ENCODE assay signal across 1 cellular context in the genomic region with DNA sequence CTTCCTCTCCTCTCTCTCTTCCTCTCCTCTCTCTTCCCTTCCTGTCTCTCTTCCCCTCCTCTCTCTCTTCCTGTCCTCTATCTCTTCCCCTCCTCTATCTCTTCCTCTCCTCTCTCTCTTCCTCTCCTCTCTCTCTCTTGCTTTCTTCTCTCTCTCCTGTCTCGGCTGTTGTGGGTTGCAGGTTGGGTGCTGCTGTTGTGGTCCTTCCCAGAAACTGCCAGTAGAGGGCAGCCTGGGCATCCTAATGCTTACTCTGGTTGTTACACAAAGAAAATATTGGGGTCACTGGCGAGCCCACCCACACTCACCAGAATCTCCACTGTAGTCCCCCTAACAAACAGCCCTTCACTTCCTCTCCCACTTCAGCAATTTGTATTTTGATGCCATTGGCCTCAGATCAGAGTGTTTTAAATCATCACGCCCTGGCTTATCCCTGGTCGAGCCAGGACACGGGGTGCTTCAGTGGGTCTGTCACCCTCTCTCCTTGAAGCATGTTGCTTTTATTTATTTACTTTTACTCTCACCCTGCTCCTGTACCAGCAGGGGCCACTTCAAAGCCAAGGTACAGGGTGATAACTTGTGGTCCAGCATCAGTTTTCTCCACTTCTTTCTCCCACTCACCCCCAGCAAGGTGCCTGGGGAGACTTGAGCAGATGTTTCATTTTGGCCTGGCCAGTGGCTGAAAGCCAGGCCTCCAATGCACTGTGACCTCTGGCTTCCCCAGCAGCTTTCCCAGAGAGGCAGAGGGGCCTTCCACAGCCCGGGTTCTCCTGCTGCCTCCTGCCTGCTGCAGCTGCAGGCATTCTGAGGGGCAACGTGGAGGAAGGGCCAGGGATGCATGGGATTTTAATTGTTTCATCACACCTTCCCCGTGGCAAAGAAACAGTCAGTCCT.
TF ChIP-seq lines count a peak whose summit lies in the region.

No MANE protein-coding gene starts in this region.

TF ChIP-seq in K562, 482 proteins besides CTCF, POLR2A, EP300 and RAD21 (continued from another document and continues in another):
- TF ChIP-seq, protein P1, sequence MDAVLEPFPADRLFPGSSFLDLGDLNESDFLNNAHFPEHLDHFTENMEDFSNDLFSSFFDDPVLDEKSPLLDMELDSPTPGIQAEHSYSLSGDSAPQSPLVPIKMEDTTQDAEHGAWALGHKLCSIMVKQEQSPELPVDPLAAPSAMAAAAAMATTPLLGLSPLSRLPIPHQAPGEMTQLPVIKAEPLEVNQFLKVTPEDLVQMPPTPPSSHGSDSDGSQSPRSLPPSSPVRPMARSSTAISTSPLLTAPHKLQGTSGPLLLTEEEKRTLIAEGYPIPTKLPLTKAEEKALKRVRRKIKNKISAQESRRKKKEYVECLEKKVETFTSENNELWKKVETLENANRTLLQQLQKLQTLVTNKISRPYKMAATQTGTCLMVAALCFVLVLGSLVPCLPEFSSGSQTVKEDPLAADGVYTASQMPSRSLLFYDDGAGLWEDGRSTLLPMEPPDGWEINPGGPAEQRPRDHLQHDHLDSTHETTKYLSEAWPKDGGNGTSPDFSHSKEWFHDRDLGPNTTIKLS (IDR thresholded peaks at IDR 0.05; ENCODE audit: borderline replicate concordance, low read depth), result no peak
- TF ChIP-seq NCOA4 (IDR thresholded peaks at IDR 0.05; ENCODE audit: partially characterized antibody), result peak; percentile 35
- 0 out of 2 replicates have a peak, but pooled peaks have one; percentile 16 for TF ChIP-seq HCFC1 (IDR thresholded peaks at IDR 0.05; ENCODE audit: low read depth, low read length)
- TF ChIP-seq BCOR (IDR thresholded peaks at IDR 0.05), result peak; percentile 40; the same call in 1 of the 2 replicates
- TF ChIP-seq PCBP2 (IDR thresholded peaks at IDR 0.05; ENCODE audit: low read depth, low read length, poor library complexity, severe bottlenecking), result no peak
- TF ChIP-seq CHD2 (IDR thresholded peaks at IDR 0.05; ENCODE audit: low read depth, low read length), result no peak
- no peak for TF ChIP-seq YY1 (IDR thresholded peaks at IDR 0.05; ENCODE audit: borderline replicate concordance in 1 of 3, control insufficient read depth in 1 of 3, extremely low read depth in 1 of 3, insufficient read depth in 3 of 3, insufficient read length in 1 of 3, insufficient replicate concordance in 2 of 3, low read depth in 1 of 3, low read length in 2 of 3)
- TF ChIP-seq FOXM1 (IDR thresholded peaks at IDR 0.05; ENCODE audit: low read depth), result no peak
- no peak for TF ChIP-seq FOXM1 (CRISPR knock-in tag; IDR thresholded peaks at IDR 0.05; ENCODE audit: low read depth)
- TF ChIP-seq, protein P2, sequence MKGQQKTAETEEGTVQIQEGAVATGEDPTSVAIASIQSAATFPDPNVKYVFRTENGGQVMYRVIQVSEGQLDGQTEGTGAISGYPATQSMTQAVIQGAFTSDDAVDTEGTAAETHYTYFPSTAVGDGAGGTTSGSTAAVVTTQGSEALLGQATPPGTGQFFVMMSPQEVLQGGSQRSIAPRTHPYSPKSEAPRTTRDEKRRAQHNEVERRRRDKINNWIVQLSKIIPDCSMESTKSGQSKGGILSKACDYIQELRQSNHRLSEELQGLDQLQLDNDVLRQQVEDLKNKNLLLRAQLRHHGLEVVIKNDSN (CRISPR knock-in tag; IDR thresholded peaks at IDR 0.05), result no peak
- peak; percentile 82; the same call in 1 of the 2 replicates for TF ChIP-seq THRAP3 (IDR thresholded peaks at IDR 0.05; ENCODE audit: borderline replicate concordance)
- TF ChIP-seq, protein P3, sequence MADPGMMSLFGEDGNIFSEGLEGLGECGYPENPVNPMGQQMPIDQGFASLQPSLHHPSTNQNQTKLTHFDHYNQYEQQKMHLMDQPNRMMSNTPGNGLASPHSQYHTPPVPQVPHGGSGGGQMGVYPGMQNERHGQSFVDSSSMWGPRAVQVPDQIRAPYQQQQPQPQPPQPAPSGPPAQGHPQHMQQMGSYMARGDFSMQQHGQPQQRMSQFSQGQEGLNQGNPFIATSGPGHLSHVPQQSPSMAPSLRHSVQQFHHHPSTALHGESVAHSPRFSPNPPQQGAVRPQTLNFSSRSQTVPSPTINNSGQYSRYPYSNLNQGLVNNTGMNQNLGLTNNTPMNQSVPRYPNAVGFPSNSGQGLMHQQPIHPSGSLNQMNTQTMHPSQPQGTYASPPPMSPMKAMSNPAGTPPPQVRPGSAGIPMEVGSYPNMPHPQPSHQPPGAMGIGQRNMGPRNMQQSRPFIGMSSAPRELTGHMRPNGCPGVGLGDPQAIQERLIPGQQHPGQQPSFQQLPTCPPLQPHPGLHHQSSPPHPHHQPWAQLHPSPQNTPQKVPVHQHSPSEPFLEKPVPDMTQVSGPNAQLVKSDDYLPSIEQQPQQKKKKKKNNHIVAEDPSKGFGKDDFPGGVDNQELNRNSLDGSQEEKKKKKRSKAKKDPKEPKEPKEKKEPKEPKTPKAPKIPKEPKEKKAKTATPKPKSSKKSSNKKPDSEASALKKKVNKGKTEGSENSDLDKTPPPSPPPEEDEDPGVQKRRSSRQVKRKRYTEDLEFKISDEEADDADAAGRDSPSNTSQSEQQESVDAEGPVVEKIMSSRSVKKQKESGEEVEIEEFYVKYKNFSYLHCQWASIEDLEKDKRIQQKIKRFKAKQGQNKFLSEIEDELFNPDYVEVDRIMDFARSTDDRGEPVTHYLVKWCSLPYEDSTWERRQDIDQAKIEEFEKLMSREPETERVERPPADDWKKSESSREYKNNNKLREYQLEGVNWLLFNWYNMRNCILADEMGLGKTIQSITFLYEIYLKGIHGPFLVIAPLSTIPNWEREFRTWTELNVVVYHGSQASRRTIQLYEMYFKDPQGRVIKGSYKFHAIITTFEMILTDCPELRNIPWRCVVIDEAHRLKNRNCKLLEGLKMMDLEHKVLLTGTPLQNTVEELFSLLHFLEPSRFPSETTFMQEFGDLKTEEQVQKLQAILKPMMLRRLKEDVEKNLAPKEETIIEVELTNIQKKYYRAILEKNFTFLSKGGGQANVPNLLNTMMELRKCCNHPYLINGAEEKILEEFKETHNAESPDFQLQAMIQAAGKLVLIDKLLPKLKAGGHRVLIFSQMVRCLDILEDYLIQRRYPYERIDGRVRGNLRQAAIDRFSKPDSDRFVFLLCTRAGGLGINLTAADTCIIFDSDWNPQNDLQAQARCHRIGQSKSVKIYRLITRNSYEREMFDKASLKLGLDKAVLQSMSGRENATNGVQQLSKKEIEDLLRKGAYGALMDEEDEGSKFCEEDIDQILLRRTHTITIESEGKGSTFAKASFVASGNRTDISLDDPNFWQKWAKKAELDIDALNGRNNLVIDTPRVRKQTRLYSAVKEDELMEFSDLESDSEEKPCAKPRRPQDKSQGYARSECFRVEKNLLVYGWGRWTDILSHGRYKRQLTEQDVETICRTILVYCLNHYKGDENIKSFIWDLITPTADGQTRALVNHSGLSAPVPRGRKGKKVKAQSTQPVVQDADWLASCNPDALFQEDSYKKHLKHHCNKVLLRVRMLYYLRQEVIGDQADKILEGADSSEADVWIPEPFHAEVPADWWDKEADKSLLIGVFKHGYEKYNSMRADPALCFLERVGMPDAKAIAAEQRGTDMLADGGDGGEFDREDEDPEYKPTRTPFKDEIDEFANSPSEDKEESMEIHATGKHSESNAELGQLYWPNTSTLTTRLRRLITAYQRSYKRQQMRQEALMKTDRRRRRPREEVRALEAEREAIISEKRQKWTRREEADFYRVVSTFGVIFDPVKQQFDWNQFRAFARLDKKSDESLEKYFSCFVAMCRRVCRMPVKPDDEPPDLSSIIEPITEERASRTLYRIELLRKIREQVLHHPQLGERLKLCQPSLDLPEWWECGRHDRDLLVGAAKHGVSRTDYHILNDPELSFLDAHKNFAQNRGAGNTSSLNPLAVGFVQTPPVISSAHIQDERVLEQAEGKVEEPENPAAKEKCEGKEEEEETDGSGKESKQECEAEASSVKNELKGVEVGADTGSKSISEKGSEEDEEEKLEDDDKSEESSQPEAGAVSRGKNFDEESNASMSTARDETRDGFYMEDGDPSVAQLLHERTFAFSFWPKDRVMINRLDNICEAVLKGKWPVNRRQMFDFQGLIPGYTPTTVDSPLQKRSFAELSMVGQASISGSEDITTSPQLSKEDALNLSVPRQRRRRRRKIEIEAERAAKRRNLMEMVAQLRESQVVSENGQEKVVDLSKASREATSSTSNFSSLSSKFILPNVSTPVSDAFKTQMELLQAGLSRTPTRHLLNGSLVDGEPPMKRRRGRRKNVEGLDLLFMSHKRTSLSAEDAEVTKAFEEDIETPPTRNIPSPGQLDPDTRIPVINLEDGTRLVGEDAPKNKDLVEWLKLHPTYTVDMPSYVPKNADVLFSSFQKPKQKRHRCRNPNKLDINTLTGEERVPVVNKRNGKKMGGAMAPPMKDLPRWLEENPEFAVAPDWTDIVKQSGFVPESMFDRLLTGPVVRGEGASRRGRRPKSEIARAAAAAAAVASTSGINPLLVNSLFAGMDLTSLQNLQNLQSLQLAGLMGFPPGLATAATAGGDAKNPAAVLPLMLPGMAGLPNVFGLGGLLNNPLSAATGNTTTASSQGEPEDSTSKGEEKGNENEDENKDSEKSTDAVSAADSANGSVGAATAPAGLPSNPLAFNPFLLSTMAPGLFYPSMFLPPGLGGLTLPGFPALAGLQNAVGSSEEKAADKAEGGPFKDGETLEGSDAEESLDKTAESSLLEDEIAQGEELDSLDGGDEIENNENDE (IDR thresholded peaks at IDR 0.05; ENCODE audit: low read depth, low read length), result no peak
- no peak for TF ChIP-seq HIVEP1 (CRISPR knock-in tag; IDR thresholded peaks at IDR 0.05)
- TF ChIP-seq ZNF316 (IDR thresholded peaks at IDR 0.05), result 0 out of 2 replicates have a peak, but pooled peaks have one; percentile 10
- TF ChIP-seq XRCC3 (IDR thresholded peaks at IDR 0.05), result no peak
- TF ChIP-seq NEUROD1 (IDR thresholded peaks at IDR 0.05; ENCODE audit: borderline replicate concordance, low read depth, low read length, partially characterized antibody), result no peak
- TF ChIP-seq NR2C1 (IDR thresholded peaks at IDR 0.05), result no peak
- TF ChIP-seq NR2C1 (tag; IDR thresholded peaks at IDR 0.05), result no peak
- no peak for TF ChIP-seq BRCA1 (IDR thresholded peaks at IDR 0.05)
- TF ChIP-seq BRCA1 (CRISPR knock-in tag; IDR thresholded peaks at IDR 0.05), result no peak
- TF ChIP-seq MAFF (IDR thresholded peaks at IDR 0.05; ENCODE audit: low read length), result no peak
- TF ChIP-seq MYNN (IDR thresholded peaks at IDR 0.05), result no peak
- TF ChIP-seq MYNN (CRISPR knock-in tag; IDR thresholded peaks at IDR 0.05), result no peak
- TF ChIP-seq FOXJ3 (CRISPR knock-in tag; IDR thresholded peaks at IDR 0.05), result no peak
- TF ChIP-seq ZC3H8 (IDR thresholded peaks at IDR 0.05), result 0 out of 2 replicates have a peak, but pooled peaks have one; percentile 39
- TF ChIP-seq ARID1B (IDR thresholded peaks at IDR 0.05), result peak; percentile 36
- TF ChIP-seq, protein P4, sequence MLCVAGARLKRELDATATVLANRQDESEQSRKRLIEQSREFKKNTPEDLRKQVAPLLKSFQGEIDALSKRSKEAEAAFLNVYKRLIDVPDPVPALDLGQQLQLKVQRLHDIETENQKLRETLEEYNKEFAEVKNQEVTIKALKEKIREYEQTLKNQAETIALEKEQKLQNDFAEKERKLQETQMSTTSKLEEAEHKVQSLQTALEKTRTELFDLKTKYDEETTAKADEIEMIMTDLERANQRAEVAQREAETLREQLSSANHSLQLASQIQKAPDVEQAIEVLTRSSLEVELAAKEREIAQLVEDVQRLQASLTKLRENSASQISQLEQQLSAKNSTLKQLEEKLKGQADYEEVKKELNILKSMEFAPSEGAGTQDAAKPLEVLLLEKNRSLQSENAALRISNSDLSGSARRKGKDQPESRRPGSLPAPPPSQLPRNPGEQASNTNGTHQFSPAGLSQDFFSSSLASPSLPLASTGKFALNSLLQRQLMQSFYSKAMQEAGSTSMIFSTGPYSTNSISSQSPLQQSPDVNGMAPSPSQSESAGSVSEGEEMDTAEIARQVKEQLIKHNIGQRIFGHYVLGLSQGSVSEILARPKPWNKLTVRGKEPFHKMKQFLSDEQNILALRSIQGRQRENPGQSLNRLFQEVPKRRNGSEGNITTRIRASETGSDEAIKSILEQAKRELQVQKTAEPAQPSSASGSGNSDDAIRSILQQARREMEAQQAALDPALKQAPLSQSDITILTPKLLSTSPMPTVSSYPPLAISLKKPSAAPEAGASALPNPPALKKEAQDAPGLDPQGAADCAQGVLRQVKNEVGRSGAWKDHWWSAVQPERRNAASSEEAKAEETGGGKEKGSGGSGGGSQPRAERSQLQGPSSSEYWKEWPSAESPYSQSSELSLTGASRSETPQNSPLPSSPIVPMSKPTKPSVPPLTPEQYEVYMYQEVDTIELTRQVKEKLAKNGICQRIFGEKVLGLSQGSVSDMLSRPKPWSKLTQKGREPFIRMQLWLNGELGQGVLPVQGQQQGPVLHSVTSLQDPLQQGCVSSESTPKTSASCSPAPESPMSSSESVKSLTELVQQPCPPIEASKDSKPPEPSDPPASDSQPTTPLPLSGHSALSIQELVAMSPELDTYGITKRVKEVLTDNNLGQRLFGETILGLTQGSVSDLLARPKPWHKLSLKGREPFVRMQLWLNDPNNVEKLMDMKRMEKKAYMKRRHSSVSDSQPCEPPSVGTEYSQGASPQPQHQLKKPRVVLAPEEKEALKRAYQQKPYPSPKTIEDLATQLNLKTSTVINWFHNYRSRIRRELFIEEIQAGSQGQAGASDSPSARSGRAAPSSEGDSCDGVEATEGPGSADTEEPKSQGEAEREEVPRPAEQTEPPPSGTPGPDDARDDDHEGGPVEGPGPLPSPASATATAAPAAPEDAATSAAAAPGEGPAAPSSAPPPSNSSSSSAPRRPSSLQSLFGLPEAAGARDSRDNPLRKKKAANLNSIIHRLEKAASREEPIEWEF (CRISPR knock-in tag; IDR thresholded peaks at IDR 0.05), result no peak
- TF ChIP-seq, protein P5, sequence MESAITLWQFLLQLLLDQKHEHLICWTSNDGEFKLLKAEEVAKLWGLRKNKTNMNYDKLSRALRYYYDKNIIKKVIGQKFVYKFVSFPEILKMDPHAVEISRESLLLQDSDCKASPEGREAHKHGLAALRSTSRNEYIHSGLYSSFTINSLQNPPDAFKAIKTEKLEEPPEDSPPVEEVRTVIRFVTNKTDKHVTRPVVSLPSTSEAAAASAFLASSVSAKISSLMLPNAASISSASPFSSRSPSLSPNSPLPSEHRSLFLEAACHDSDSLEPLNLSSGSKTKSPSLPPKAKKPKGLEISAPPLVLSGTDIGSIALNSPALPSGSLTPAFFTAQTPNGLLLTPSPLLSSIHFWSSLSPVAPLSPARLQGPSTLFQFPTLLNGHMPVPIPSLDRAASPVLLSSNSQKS (CRISPR knock-in tag; IDR thresholded peaks at IDR 0.05), result no peak
- no peak for TF ChIP-seq TEAD1 (CRISPR knock-in tag; IDR thresholded peaks at IDR 0.05)
- TF ChIP-seq ASH1L (IDR thresholded peaks at IDR 0.05; ENCODE audit: borderline replicate concordance, low read depth, partially characterized antibody), result peak; percentile 21
- TF ChIP-seq POLR2G (IDR thresholded peaks at IDR 0.05; ENCODE audit: low read depth, low read length), result no peak
- peak; percentile 20; the same call in 1 of the 2 replicates for TF ChIP-seq NCOR1 (IDR thresholded peaks at IDR 0.05)
- peak; percentile 60; the same call in 1 of the 2 replicates for TF ChIP-seq OTX1 (CRISPR knock-in tag; IDR thresholded peaks at IDR 0.05)
- TF ChIP-seq, protein P6, sequence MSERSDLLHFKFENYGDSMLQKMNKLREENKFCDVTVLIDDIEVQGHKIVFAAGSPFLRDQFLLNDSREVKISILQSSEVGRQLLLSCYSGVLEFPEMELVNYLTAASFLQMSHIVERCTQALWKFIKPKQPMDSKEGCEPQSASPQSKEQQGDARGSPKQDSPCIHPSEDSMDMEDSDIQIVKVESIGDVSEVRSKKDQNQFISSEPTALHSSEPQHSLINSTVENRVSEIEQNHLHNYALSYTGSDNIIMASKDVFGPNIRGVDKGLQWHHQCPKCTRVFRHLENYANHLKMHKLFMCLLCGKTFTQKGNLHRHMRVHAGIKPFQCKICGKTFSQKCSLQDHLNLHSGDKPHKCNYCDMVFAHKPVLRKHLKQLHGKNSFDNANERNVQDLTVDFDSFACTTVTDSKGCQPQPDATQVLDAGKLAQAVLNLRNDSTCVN (CRISPR knock-in tag; IDR thresholded peaks at IDR 0.05), result 0 out of 2 replicates have a peak, but pooled peaks have one; percentile 42
